ENCODE assay signal across 8 cellular contexts in genomic region chr1:54971317-54971791, GRCh38. TPM values are rescaled to one million over a fixed set of nuclear protein-coding genes. Genes with fewer than 3 reads are reported as not detected.
DNase-seq lines count a peak whose midpoint lies in the region; ATAC-seq lines count a peak whose summit lies in the region.

No MANE protein-coding gene starts in this region.

- peak; percentile 53 for ATAC-seq in GM19372 (IDR thresholded peaks at IDR 0.05; ENCODE audit: low read depth, unreplicated experiment)
- ATAC-seq in HG03135 (IDR thresholded peaks at IDR 0.05; ENCODE audit: unreplicated experiment), result peak; percentile 66
- ATAC-seq in activated T-helper 17 cell treated with anti-CD3 and anti-CD28 coated beads, Interleukin-2, amount 50 U/mL, for 72 hours (replicated peaks), result peak; percentile 78

- H3K36me3 Mint-ChIP-seq in activated T-helper 17 cell treated with anti-CD3 and anti-CD28 coated beads, Interleukin-2, amount 50 U/mL, for 72 hours (ENCODE audit: low read depth), result no peaks in the 10 kb centered on the region

- in situ Hi-C loops in ACHN (cut with HindIII; ENCODE audit: low pct_ligation_motif_present, low pct_unique_long_range_greater_than_20kb, low sequenced_read_pairs), result no loop called here

- no peak overlapping the region for H3K27ac Mint-ChIP-seq in activated T-helper 17 cell treated with anti-CD3 and anti-CD28 coated beads, Interleukin-2, amount 50 U/mL, for 72 hours

- H3K4me1 Mint-ChIP-seq in activated T-helper 17 cell treated with anti-CD3 and anti-CD28 coated beads, Interleukin-2, amount 50 U/mL, for 72 hours, result peaks cover 6% of the 10 kb centered on the region

- DNase-seq in ACHN (peak; percentile 52), NCI-H1048 (lab: John Stamatoyannopoulos, UW) (no peak), HUDEP-2 (lab: John Stamatoyannopoulos, UW; ENCODE audit: unreplicated experiment in 76 of 76) (no peak), SKM-1 treated with dmso at 0.1 percent for 144 hours (lab: John Stamatoyannopoulos, UW; ENCODE audit: unreplicated experiment) (no peak), NCI-H187 treated with DMSO at 0.1 percent for 48 hours (lab: John Stamatoyannopoulos, UW) (no peak)

- H3K4me3 Mint-ChIP-seq in activated T-helper 17 cell treated with anti-CD3 and anti-CD28 coated beads, Interleukin-2, amount 50 U/mL, for 72 hours, result no peak overlapping the region

- H3K27me3 Mint-ChIP-seq in activated T-helper 17 cell treated with anti-CD3 and anti-CD28 coated beads, Interleukin-2, amount 50 U/mL, for 72 hours, result peaks cover 30% of the 10 kb centered on the region

- H3K9me3 Mint-ChIP-seq in activated T-helper 17 cell treated with anti-CD3 and anti-CD28 coated beads, Interleukin-2, amount 50 U/mL, for 72 hours, result no peaks in the 10 kb centered on the region

RNA-seq across cellular contexts. Expression of gene TMEM61, which starts 9.1 kb away (rescaled TPM):
- not detected for total RNA-seq in activated T-helper 17 cell treated with anti-CD3 and anti-CD28 coated beads, Interleukin-2, amount 50 U/mL, for 72 hours

RNA-seq across cellular contexts. Expression of gene BSND, which starts 27.4 kb away (rescaled TPM):
- total RNA-seq in activated T-helper 17 cell treated with anti-CD3 and anti-CD28 coated beads, Interleukin-2, amount 50 U/mL, for 72 hours, result under 1 TPM; 0.05 to 0.06 TPM
